ENCODE assay signal across 9 cellular contexts in genomic region chr15:60583946-60584345, GRCh38.
DNase-seq lines count a peak whose midpoint lies in the region; ATAC-seq lines count a peak whose summit lies in the region.
"Had no signal": no experiment of that assay in that cellular context is flagged by ENCODE, and none has a peak within 500 bp of the region (broad histone marks: within the 10 kb centered on the region; RNA-seq: fewer than 3 reads in every experiment).

No MANE protein-coding gene starts in this region.

- H3K27ac Mint-ChIP-seq in activated naive CD8-positive, alpha-beta T cell: peak overlapping the region; percentile 97
- peak overlapping the region; percentile 69 to 98 (median 94) for H3K27ac Mint-ChIP-seq in naive thymus-derived CD8-positive, alpha-beta T cell

- H3K9me3 Mint-ChIP-seq in activated naive CD8-positive, alpha-beta T cell (ENCODE audit: low read depth): no peaks in the 10 kb centered on the region
- no peaks in the 10 kb centered on the region for H3K9me3 Mint-ChIP-seq in naive thymus-derived CD8-positive, alpha-beta T cell

- peak overlapping the region; percentile 81 for H3K4me3 Mint-ChIP-seq in activated naive CD8-positive, alpha-beta T cell
- peak overlapping the region; percentile 62 to 89 (median 80) for H3K4me3 Mint-ChIP-seq in naive thymus-derived CD8-positive, alpha-beta T cell

- no peaks in the 10 kb centered on the region for H3K36me3 Mint-ChIP-seq in activated naive CD8-positive, alpha-beta T cell
- H3K36me3 Mint-ChIP-seq in naive thymus-derived CD8-positive, alpha-beta T cell: no peaks in the 10 kb centered on the region

- DNase-seq in SHP77 (lab: John Stamatoyannopoulos, UW) (peak; percentile 59 to 73), SHP77 treated with DMSO at 0.1 percent for 48 hours (lab: John Stamatoyannopoulos, UW) (no peak), HT-29 (ENCODE audit: low spot score) (peak; percentile 13), iPS-NIHi11 (ENCODE audit: low spot score) (no peak), NCI-H748 treated with DMSO at 0.1 percent for 48 hours (lab: John Stamatoyannopoulos, UW) (no peak)
- no peak for DNase-seq in naive thymus-derived CD8-positive, alpha-beta T cell
- DNase-seq: NCI-H345 had no signal

- H3K27me3 Mint-ChIP-seq in activated naive CD8-positive, alpha-beta T cell: no peaks in the 10 kb centered on the region
- peaks cover 0 to 3% (median 0%) of the 10 kb centered on the region in 5 donors for H3K27me3 Mint-ChIP-seq in naive thymus-derived CD8-positive, alpha-beta T cell

- no peak for ATAC-seq in naive thymus-derived CD8-positive, alpha-beta T cell
- no peak for ATAC-seq in HG03439 (IDR thresholded peaks at IDR 0.05; ENCODE audit: unreplicated experiment)

- POLR2A ChIA-PET in naive thymus-derived CD8-positive, alpha-beta T cell (lab: Charles Lee): interaction anchor here (0.8 to 8.6 kb wide), 9 partner anchors 9 to 333 kb away, joined by 3 to 77 read pairs (median 5); no protein-coding TSS in a partner anchor

- peaks cover 95% of the 10 kb centered on the region for H3K4me1 Mint-ChIP-seq in activated naive CD8-positive, alpha-beta T cell (ENCODE audit: low read depth)
- H3K4me1 Mint-ChIP-seq in naive thymus-derived CD8-positive, alpha-beta T cell: peaks cover 42 to 96% (median 94%) of the 10 kb centered on the region in 4 donors

Comparison
In these comparisons a context has a peak if more than half of its experiments do, and no peak if none do; other contexts are left out.
1. DNase-seq: peak in SHP77 (2 of 2) and HT-29 (single experiment); none in SHP77 treated with DMSO at 0.1 percent for 48 hours (single experiment), naive thymus-derived CD8-positive, alpha-beta T cell (0 of 10), iPS-NIHi11 (single experiment) and NCI-H748 treated with DMSO at 0.1 percent for 48 hours (single experiment).